Comparison of ENCODE assay signal across 10 cellular contexts in genomic region chr16:11135167-11135973, GRCh38.
A peak's percentile ranks its signal among the peaks of the same experiment; 100 is the strongest.
DNase-seq lines count a peak whose midpoint lies in the region; ATAC-seq and TF ChIP-seq lines count a peak whose summit lies in the region.
"Had no signal": no experiment of that assay in that cellular context is flagged by ENCODE, and none has a peak within 500 bp of the region (broad histone marks: within the 10 kb centered on the region; RNA-seq: fewer than 3 reads in every experiment).

No MANE protein-coding gene starts in this region.

- no peaks in the 10 kb centered on the region for H3K79me2 ChIP-seq in neural progenitor cell (ENCODE audit: low read depth)

- H3K27me3 Mint-ChIP-seq in CD14-positive monocyte (ENCODE audit: low read depth in 3 of 3) (peaks cover 0 to 4% (median 0%) of the 10 kb centered on the region in 3 donors), neural progenitor cell (ENCODE audit: insufficient read depth, low read depth) (peaks cover 2% of the 10 kb centered on the region)

- peaks cover 27% of the 10 kb centered on the region for H3K4me1 ChIP-seq in neural progenitor cell

- no peak for ATAC-seq in GM21381 (IDR thresholded peaks at IDR 0.05; ENCODE audit: unreplicated experiment)
- no peak for ATAC-seq in stimulated activated naive CD8-positive, alpha-beta T cell treated with anti-CD3 and anti-CD28 coated beads, Interleukin-15, Interleukin-2, amounts not matched to agents 100 U/mL and 50 U/mL, for 24 hours

- H3K27ac ChIP-seq in neural progenitor cell = peak overlapping the region; percentile 80

- no peaks in the 10 kb centered on the region for H4K20me1 ChIP-seq in neural progenitor cell (ENCODE audit: low read depth)

- H3K27ac Mint-ChIP-seq in CD14-positive monocyte = peak overlapping the region in 4 of 7 donors; percentile 20 to 64 (median 38)
- H3K27ac Mint-ChIP-seq in neural progenitor cell = peak overlapping the region; percentile 60

- no peaks in the 10 kb centered on the region for H3K27me3 ChIP-seq in neural progenitor cell

- intact Hi-C loops in CD14-positive monocyte (cut with micrococcal nuclease) = no loop called here

- H3K9me3 Mint-ChIP-seq in CD14-positive monocyte (no peaks in the 10 kb centered on the region), neural progenitor cell (no peaks in the 10 kb centered on the region)

- H3K4me3 Mint-ChIP-seq in CD14-positive monocyte = no peak overlapping the region
- no peak overlapping the region for H3K4me3 Mint-ChIP-seq in neural progenitor cell

- H3K36me3 ChIP-seq in neural progenitor cell = no peaks in the 10 kb centered on the region

- H3K4me1 Mint-ChIP-seq in CD14-positive monocyte (peaks cover 49% of the 10 kb centered on the region), neural progenitor cell (peaks cover 61% of the 10 kb centered on the region)

- H3K36me3 Mint-ChIP-seq in CD14-positive monocyte = peaks cover 54 to 66% of the 10 kb centered on the region in 2 donors
- H3K36me3 Mint-ChIP-seq in neural progenitor cell = no peaks in the 10 kb centered on the region

- no peak overlapping the region for H2AFZ ChIP-seq in neural progenitor cell (replicated peaks)

- in situ Hi-C loops in KBM-7 (cut with MboI; ENCODE audit: low pct_unique_long_range_greater_than_20kb, low sequenced_read_pairs) = no loop called here

- TF ChIP-seq CTCF in CD14-positive monocyte (IDR thresholded peaks at IDR 0.05) = no peak
- TF ChIP-seq CTCF in NB4 (IDR thresholded peaks at IDR 0.05; ENCODE audit: low read depth, low read length) = no peak
- no peak for TF ChIP-seq CTCF in fibroblast of pulmonary artery (IDR thresholded peaks at IDR 0.05; ENCODE audit: low read length, missing control alignments)
- TF ChIP-seq CTCF in neural progenitor cell (IDR thresholded peaks at IDR 0.05) = no peak

- no peak overlapping the region for H3K9ac ChIP-seq in neural progenitor cell

- peak overlapping the region; percentile 17 for H3K4me2 ChIP-seq in neural progenitor cell

- DNase-seq in CD14-positive monocyte (ENCODE audit: low spot score) = peak; percentile 61
- peak; percentile 69 for DNase-seq in NB4 (ENCODE audit: low read depth)
- DNase-seq in fibroblast of pulmonary artery (ENCODE audit: low read depth) = peak; percentile 55
- no peak for DNase-seq in neural progenitor cell (ENCODE audit: low spot score)
- DNase-seq in stimulated activated naive CD8-positive, alpha-beta T cell treated with anti-CD3 and anti-CD28 coated beads, Interleukin-15, Interleukin-2, amounts not matched to agents 100 U/mL and 50 U/mL, for 24 hours = no peak
- DNase-seq in occipital lobe (lab: John Stamatoyannopoulos, UW) = no peak
- DNase-seq in KBM-7 = no peak
- DNase-seq: activated CD8-positive, alpha-beta memory T cell treated with anti-CD3 and anti-CD28 coated beads, Interleukin-2, amount 50 U/mL, for 48 hours; NCI-H526 had no signal

- H3K9me3 ChIP-seq in neural progenitor cell (ENCODE audit: low read depth) = no peaks in the 10 kb centered on the region

- H3F3A ChIP-seq in neural progenitor cell (ENCODE audit: low read depth) = peaks cover 8% of the 10 kb centered on the region

- H3K4me3 ChIP-seq in NB4 (ENCODE audit: low read depth, low read length) = no peak overlapping the region
- no peak overlapping the region for H3K4me3 ChIP-seq in fibroblast of pulmonary artery (replicated peaks; ENCODE audit: low read depth, low read length)
- no peak overlapping the region for H3K4me3 ChIP-seq in neural progenitor cell

- no peak for TF ChIP-seq POLR2A in NB4 (IDR thresholded peaks at IDR 0.05; ENCODE audit: extremely low read depth, insufficient read length)

Comparison
In these comparisons a context has a peak if more than half of its experiments do, and no peak if none do; other contexts are left out.
1. DNase-seq: peak in CD14-positive monocyte (single experiment), NB4 (single experiment) and fibroblast of pulmonary artery (single experiment); none in neural progenitor cell (single experiment), stimulated activated naive CD8-positive, alpha-beta T cell treated with anti-CD3 and anti-CD28 coated beads, Interleukin-15, Interleukin-2, amounts not matched to agents 100 U/mL and 50 U/mL, for 24 hours (single experiment), occipital lobe (single experiment) and KBM-7 (single experiment).